Comparison of ENCODE assay signal across 1 cellular context in the genomic region with DNA sequence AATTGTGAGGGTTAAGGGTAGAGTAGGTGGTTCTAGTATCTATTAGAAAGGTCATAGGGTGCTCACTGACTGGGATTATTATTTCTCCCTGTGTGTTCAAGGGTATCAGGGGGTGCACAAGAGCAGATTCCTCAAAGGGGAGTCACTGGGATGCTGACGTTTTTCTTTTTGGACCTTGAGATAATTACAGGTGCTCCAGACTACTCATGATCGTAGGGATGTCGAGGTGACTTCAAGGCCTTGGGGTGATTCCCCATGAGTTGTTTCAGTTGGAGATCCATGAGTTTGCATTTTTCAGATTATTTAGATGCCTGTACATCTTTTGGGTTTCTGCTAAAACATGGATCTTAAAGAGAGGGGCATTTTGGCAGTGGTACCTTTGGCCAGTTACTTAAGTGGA.
TF ChIP-seq lines count a peak whose summit lies in the region.

No MANE protein-coding gene starts in this region.

TF ChIP-seq in HCT116, 20 proteins besides CTCF, POLR2A, EP300 and RAD21 (continued from another document):
- TF ChIP-seq, protein P1, sequence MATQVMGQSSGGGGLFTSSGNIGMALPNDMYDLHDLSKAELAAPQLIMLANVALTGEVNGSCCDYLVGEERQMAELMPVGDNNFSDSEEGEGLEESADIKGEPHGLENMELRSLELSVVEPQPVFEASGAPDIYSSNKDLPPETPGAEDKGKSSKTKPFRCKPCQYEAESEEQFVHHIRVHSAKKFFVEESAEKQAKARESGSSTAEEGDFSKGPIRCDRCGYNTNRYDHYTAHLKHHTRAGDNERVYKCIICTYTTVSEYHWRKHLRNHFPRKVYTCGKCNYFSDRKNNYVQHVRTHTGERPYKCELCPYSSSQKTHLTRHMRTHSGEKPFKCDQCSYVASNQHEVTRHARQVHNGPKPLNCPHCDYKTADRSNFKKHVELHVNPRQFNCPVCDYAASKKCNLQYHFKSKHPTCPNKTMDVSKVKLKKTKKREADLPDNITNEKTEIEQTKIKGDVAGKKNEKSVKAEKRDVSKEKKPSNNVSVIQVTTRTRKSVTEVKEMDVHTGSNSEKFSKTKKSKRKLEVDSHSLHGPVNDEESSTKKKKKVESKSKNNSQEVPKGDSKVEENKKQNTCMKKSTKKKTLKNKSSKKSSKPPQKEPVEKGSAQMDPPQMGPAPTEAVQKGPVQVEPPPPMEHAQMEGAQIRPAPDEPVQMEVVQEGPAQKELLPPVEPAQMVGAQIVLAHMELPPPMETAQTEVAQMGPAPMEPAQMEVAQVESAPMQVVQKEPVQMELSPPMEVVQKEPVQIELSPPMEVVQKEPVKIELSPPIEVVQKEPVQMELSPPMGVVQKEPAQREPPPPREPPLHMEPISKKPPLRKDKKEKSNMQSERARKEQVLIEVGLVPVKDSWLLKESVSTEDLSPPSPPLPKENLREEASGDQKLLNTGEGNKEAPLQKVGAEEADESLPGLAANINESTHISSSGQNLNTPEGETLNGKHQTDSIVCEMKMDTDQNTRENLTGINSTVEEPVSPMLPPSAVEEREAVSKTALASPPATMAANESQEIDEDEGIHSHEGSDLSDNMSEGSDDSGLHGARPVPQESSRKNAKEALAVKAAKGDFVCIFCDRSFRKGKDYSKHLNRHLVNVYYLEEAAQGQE (IDR thresholded peaks at IDR 0.05; ENCODE audit: low read depth), result no peak
- TF ChIP-seq, protein P2, sequence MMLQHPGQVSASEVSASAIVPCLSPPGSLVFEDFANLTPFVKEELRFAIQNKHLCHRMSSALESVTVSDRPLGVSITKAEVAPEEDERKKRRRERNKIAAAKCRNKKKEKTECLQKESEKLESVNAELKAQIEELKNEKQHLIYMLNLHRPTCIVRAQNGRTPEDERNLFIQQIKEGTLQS (IDR thresholded peaks at IDR 0.05), result no peak
- TF ChIP-seq TCF7L2 (IDR thresholded peaks at IDR 0.05; ENCODE audit: borderline replicate concordance, extremely low read depth, insufficient read depth, insufficient read length), result no peak
- no peak for TF ChIP-seq CEBPB (IDR thresholded peaks at IDR 0.05; ENCODE audit: low read depth)
- no peak for TF ChIP-seq EGR1 (IDR thresholded peaks at IDR 0.05; ENCODE audit: low read depth)
- TF ChIP-seq EZH2 (IDR thresholded peaks at IDR 0.05), result no peak
- TF ChIP-seq JUND (IDR thresholded peaks at IDR 0.05), result no peak
